Comparison of ENCODE assay signal across 6 cellular contexts in genomic region chr22:23786261-23786710, GRCh38. TPM values are rescaled to one million over a fixed set of nuclear protein-coding genes. Genes with fewer than 3 reads are reported as not detected.
DNase-seq lines count a peak whose midpoint lies in the region; ATAC-seq and TF ChIP-seq lines count a peak whose summit lies in the region.

No MANE protein-coding gene starts in this region.

- CTCF ChIA-PET in SK-N-SH (lab: Yijun Ruan, JAX): interaction anchor here (0.7 to 1.3 kb wide), 3 partner anchors 9 to 618 kb away, joined by 3 read pairs; no protein-coding TSS in a partner anchor

- H3K27me3 ChIP-seq in SK-N-SH (ENCODE audit: insufficient read depth): no peaks in the 10 kb centered on the region
- H3K27me3 ChIP-seq in heart left ventricle: no peaks in the 10 kb centered on the region
- no peaks in the 10 kb centered on the region for H3K27me3 ChIP-seq in thyroid gland

- peaks cover 40% of the 10 kb centered on the region for H3K79me2 ChIP-seq in SK-N-SH (ENCODE audit: insufficient read depth)

- H3K9me3 ChIP-seq in SK-N-SH (no peaks in the 10 kb centered on the region), heart left ventricle (no peaks in the 10 kb centered on the region), thyroid gland (no peaks in the 10 kb centered on the region)

- POLR2A ChIA-PET in SK-N-SH (lab: Yijun Ruan, JAX): interaction anchor here (1.0 to 1.3 kb wide), 3 partner anchors 12 to 63 kb away, joined by 3 to 4 read pairs (median 4); partner anchors contain the start of gene CHCHD10

- H3K4me2 ChIP-seq in SK-N-SH: peak overlapping the region; percentile 96

- peaks cover 4% of the 10 kb centered on the region for H3F3A ChIP-seq in SK-N-SH (replicated peaks; ENCODE audit: insufficient read depth)

- 74% methylated on average over 9 of the region's 9 CpGs for WGBS in SK-N-SH (ENCODE audit: low lambda C conversion rate)
- 32 to 49% (median 44%) methylated on average over 9 of the region's 9 CpGs for WGBS in heart left ventricle, 4 donors
- WGBS in thyroid gland, 2 donors: 50 to 70% methylated on average over 9 of the region's 9 CpGs

- H4K20me1 ChIP-seq in SK-N-SH (ENCODE audit: insufficient read depth): peaks cover 39% of the 10 kb centered on the region

- intact Hi-C loops in heart left ventricle (cut with DNase I) (loop anchor here in 5 of 10 donors (2.0 to 5.0 kb wide), 4 partner anchors 13 to 61 kb away; partner anchors contain the start of genes DERL3 (in 1 of the 5) and MMP11 (in 1 of the 5)), thyroid gland (cut with DNase I) (loop anchor here (5.0 kb wide), 1 partner anchor 56 kb away; no protein-coding TSS in a partner anchor)

- ATAC-seq in SK-N-SH treated with all-trans-retinoic acid at 6 μM for 48 hours (no peak), heart left ventricle (peak; percentile 7 to 39 (median 24)), HG03442 (IDR thresholded peaks at IDR 0.05; ENCODE audit: unreplicated experiment) (no peak)

- H3K4me3 ChIP-seq in SK-N-SH (ENCODE audit: low read depth in 2 of 2, low read length in 1 of 2): peak overlapping the region; percentile 84 to 92
- peak overlapping the region in 11 of 12 donors; percentile 9 to 100 (median 92) for H3K4me3 ChIP-seq in heart left ventricle
- H3K4me3 ChIP-seq in thyroid gland (replicated peaks in 1 of 3): peak overlapping the region in 1 of 3 donors; percentile 94

- H3K36me3 ChIP-seq in SK-N-SH (replicated peaks in 1 of 2; ENCODE audit: control insufficient read depth in 1 of 2, insufficient read depth in 2 of 2, low read length in 1 of 2) (no peaks in the 10 kb centered on the region), heart left ventricle (peaks cover 0 to 9% (median 0%) of the 10 kb centered on the region in 9 donors), thyroid gland (no peaks in the 10 kb centered on the region)

- 0 out of 2 replicates have a peak overlapping the region, but pooled peaks have one; percentile 5 for H2AFZ ChIP-seq in SK-N-SH (ENCODE audit: low read depth)

- H3K27ac ChIP-seq in SK-N-SH (ENCODE audit: low read depth in 2 of 2, low read length in 1 of 2) (peak overlapping the region; percentile 97 to 98), heart left ventricle (peak overlapping the region; percentile 91 to 100 (median 100)), thyroid gland (peak overlapping the region; percentile 96 to 100 (median 97))

- no peaks in the 10 kb centered on the region for H3K9me2 ChIP-seq in SK-N-SH

- no peak for TF ChIP-seq EP300 in SK-N-SH (IDR thresholded peaks at IDR 0.05; ENCODE audit: borderline replicate concordance in 1 of 2, low read depth in 1 of 2, low read length in 1 of 2)

- TF ChIP-seq CTCF in SK-N-SH (IDR thresholded peaks at IDR 0.05) (no peak), heart left ventricle (IDR thresholded peaks at IDR 0.05) (no peak), thyroid gland (IDR thresholded peaks at IDR 0.05) (no peak)

- TF ChIP-seq POLR2A in heart left ventricle (IDR thresholded peaks at IDR 0.05) (no peak), thyroid gland (IDR thresholded peaks at IDR 0.05) (no peak)

- peak overlapping the region; percentile 99 for H3K9ac ChIP-seq in SK-N-SH

- DNase-seq in SK-N-SH: peak; percentile 27
- no peak for DNase-seq in heart left ventricle
- no peak for DNase-seq in thyroid gland
- DNase-seq in stimulated activated CD4-positive, alpha-beta T cell treated with anti-CD3 and anti-CD28 coated beads, Interleukin-15, amount 100 ng/mL, for 24 hours: no peak

- TF ChIP-seq RAD21 in SK-N-SH (IDR thresholded peaks at IDR 0.05; ENCODE audit: low read length): no peak

- H3K4me1 ChIP-seq in SK-N-SH (ENCODE audit: control insufficient read depth in 1 of 2, insufficient read depth in 2 of 2, low read depth in 1 of 2, low read length in 1 of 2) (peaks cover 0 to 40% of the 10 kb centered on the region in 2 experiments; a peak in 2 of 4 replicates), heart left ventricle (peaks cover 8 to 52% (median 41%) of the 10 kb centered on the region in 12 donors), thyroid gland (peaks cover 21% of the 10 kb centered on the region in 2 donors)

TF ChIP-seq in SK-N-SH, 30 proteins besides CTCF, POLR2A, EP300 and RAD21 (continues in another document):
- TF ChIP-seq FOXJ3 (CRISPR knock-in tag; IDR thresholded peaks at IDR 0.05): no peak
- TF ChIP-seq SIN3A (IDR thresholded peaks at IDR 0.05; ENCODE audit: borderline replicate concordance, low read depth, low read length): no peak
- no peak for TF ChIP-seq ELF1 (IDR thresholded peaks at IDR 0.05)
- no peak for TF ChIP-seq TEAD4 (IDR thresholded peaks at IDR 0.05; ENCODE audit: borderline replicate concordance, insufficient read depth)
- no peak for TF ChIP-seq JUND (IDR thresholded peaks at IDR 0.05)
- TF ChIP-seq NRF1 (IDR thresholded peaks at IDR 0.05; ENCODE audit: low read depth, low read length): no peak
- no peak for TF ChIP-seq SMC3 (IDR thresholded peaks at IDR 0.05; ENCODE audit: low read depth, low read length)

TF ChIP-seq in SK-N-SH treated with all-trans-retinoic acid at 6 μM for 48 hours, 23 proteins besides CTCF, POLR2A, EP300 and RAD21:
- no peak for TF ChIP-seq ZC3H10 (CRISPR knock-in tag; IDR thresholded peaks at IDR 0.05)
- TF ChIP-seq SNAI2 (CRISPR knock-in tag; IDR thresholded peaks at IDR 0.05): no peak
- no peak for TF ChIP-seq RARB (CRISPR knock-in tag; IDR thresholded peaks at IDR 0.05)
- no peak for TF ChIP-seq ISL1 (CRISPR knock-in tag; IDR thresholded peaks at IDR 0.05)
- TF ChIP-seq PPARA (CRISPR knock-in tag; IDR thresholded peaks at IDR 0.05; ENCODE audit: borderline replicate concordance): no peak
- TF ChIP-seq BACH2 (CRISPR knock-in tag; IDR thresholded peaks at IDR 0.05; ENCODE audit: borderline replicate concordance): no peak
- TF ChIP-seq CREB5 (CRISPR knock-in tag; IDR thresholded peaks at IDR 0.05; ENCODE audit: low read depth): no peak
- no peak for TF ChIP-seq CSDC2 (CRISPR knock-in tag; IDR thresholded peaks at IDR 0.05)
- TF ChIP-seq PATZ1 (CRISPR knock-in tag; IDR thresholded peaks at IDR 0.05; ENCODE audit: borderline replicate concordance): no peak
- no peak for TF ChIP-seq ZFP30 (CRISPR knock-in tag; IDR thresholded peaks at IDR 0.05)

RNA-seq across cellular contexts. Expression of gene SMARCB1, which starts 0.5 kb away (rescaled TPM):
- polyA plus RNA-seq in SK-N-SH (2012; rRNA removed): 182 and 215 TPM in 2 replicates
- 170 and 192 TPM in 2 replicates for polyA plus RNA-seq in SK-N-SH (2012; cell fraction: cytosol; rRNA removed)
- polyA plus RNA-seq in SK-N-SH (2012; cell fraction: nucleus; rRNA removed): 113 and 134 TPM in 2 replicates
- 10 to 100 TPM; 32.8 to 54.2 (median 45.6) TPM for total RNA-seq in heart left ventricle
- 10 to 100 TPM; 30.2 to 75.3 TPM for polyA plus RNA-seq in heart left ventricle
- total RNA-seq in thyroid gland: 100 to 1,000 TPM in 1 of 4 donors, 10 to 100 TPM in 3; 59.8 to 107 (median 75.4) TPM

RNA-seq across cellular contexts. Expression of gene MMP11, which starts 13.6 kb away (rescaled TPM):
- polyA plus RNA-seq in SK-N-SH (2012; rRNA removed): 50.8 and 64.4 TPM in 2 replicates
- polyA plus RNA-seq in SK-N-SH (2012; cell fraction: cytosol; rRNA removed): 31.3 and 49.7 TPM in 2 replicates
- polyA plus RNA-seq in SK-N-SH (2012; cell fraction: nucleus; rRNA removed): 48.3 and 75.0 TPM in 2 replicates
- total RNA-seq in heart left ventricle: 10 to 100 TPM in 5 of 9 donors, 1 to 10 TPM in 4; 5.2 to 17.0 (median 10.4) TPM
- polyA plus RNA-seq in heart left ventricle: 10 to 100 TPM in 1 of 2 donors, 1 to 10 TPM in 1; 6.2 to 10.5 TPM
- 1 to 10 TPM in 3 of 4 donors, under 1 TPM in 1; 0.38 to 2.3 (median 1.7) TPM for total RNA-seq in thyroid gland

RNA-seq across cellular contexts. Expression of gene CHCHD10, which starts 18.5 kb away (rescaled TPM):
- polyA plus RNA-seq in SK-N-SH (2012; rRNA removed) (27.7 and 70.1 TPM in 2 replicates), heart left ventricle (1,000 to 10,000 TPM in 1 of 2 donors, 100 to 1,000 TPM in 1; 393 to 2,069 TPM)
- 50.5 and 57.1 TPM in 2 replicates for polyA plus RNA-seq in SK-N-SH (2012; cell fraction: cytosol; rRNA removed)
- 31.9 and 32.3 TPM in 2 replicates for polyA plus RNA-seq in SK-N-SH (2012; cell fraction: nucleus; rRNA removed)
- total RNA-seq in heart left ventricle (1,000 to 10,000 TPM in 3 of 9 donors, 100 to 1,000 TPM in 6; 374 to 1,458 (median 944) TPM), thyroid gland (100 to 1,000 TPM in 1 of 4 donors, 10 to 100 TPM in 2, 1 to 10 TPM in 1; 9.4 to 154 (median 47.0) TPM)

RNA-seq across cellular contexts. Expression of gene C22orf15, which starts 23.5 kb away (rescaled TPM):
- polyA plus RNA-seq in SK-N-SH (2012; rRNA removed): 1.6 and 2.5 TPM in 2 replicates
- polyA plus RNA-seq in SK-N-SH (2012; cell fraction: cytosol; rRNA removed): 0.80 and 1.2 TPM in 2 replicates
- polyA plus RNA-seq in SK-N-SH (2012; cell fraction: nucleus; rRNA removed): 6.0 and 8.1 TPM in 2 replicates
- not detected for total RNA-seq in heart left ventricle
- not detected for polyA plus RNA-seq in heart left ventricle
- total RNA-seq in thyroid gland: not detected

RNA-seq across cellular contexts. Expression of gene VPREB3, which starts 32.1 kb away (rescaled TPM):
- polyA plus RNA-seq in SK-N-SH (2012; rRNA removed) (0.54 TPM in 1 of 2 replicates, not detected in the other), heart left ventricle (under 1 TPM; 0.75 to 0.80 TPM)
- 0.19 and 0.30 TPM in 2 replicates for polyA plus RNA-seq in SK-N-SH (2012; cell fraction: cytosol; rRNA removed)
- not detected in 2 replicates for polyA plus RNA-seq in SK-N-SH (2012; cell fraction: nucleus; rRNA removed)
- total RNA-seq in heart left ventricle (1 to 10 TPM in 2 of 9 donors, under 1 TPM in 4, not detected in 3; 0.63 to 3.2 (median 0.84) TPM), thyroid gland (not detected)

Comparison
In these comparisons a context has a peak if more than half of its experiments do, and no peak if none do; other contexts are left out.
1. ATAC-seq: peak in heart left ventricle (4 of 4); none in SK-N-SH treated with all-trans-retinoic acid at 6 μM for 48 hours (single experiment) and HG03442 (single experiment).
2. Peak in every context shown above with its lines, with median percentiles within 50 percentile points of each other: H3K27ac ChIP-seq.